12 cellular contexts compared by ENCODE assay signal in the genomic region with DNA sequence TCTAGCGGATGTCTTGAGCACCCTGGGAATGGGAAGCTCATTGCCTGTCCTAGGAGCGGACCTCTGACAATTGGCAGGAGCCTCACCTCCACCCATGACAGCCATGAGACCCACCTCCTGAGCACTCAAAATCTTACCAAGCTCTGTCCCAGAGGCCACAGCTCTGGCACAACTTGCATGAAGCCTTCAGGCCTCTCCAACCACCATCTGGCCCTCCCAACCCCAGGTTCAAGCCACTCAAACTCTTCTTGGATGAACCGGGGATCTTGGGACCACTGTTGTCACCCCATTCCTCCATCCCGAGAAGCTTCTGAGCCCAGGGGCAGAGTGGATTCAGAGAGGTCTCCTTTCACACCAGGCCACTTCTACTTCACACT. TPM values are rescaled to one million over a fixed set of nuclear protein-coding genes. Genes with fewer than 3 reads are reported as not detected.
A peak's percentile ranks its signal among the peaks of the same experiment; 100 is the strongest.
DNase-seq lines count a peak whose midpoint lies in the region; ATAC-seq and TF ChIP-seq lines count a peak whose summit lies in the region.
"Had no signal": no experiment of that assay in that cellular context is flagged by ENCODE, and none has a peak within 500 bp of the region (broad histone marks: within the 10 kb centered on the region; RNA-seq: fewer than 3 reads in every experiment).

No MANE protein-coding gene starts in this region.

- peak overlapping the region in 8 of 9 donors; percentile 12 to 95 (median 88) for H3K27ac Mint-ChIP-seq in naive thymus-derived CD4-positive, alpha-beta T cell

- H3K27ac ChIP-seq in right atrium auricular region (peak overlapping the region in 1 of 2 donors; percentile 60), body of pancreas (no peak overlapping the region)
- H3K27ac ChIP-seq in naive thymus-derived CD4-positive, alpha-beta T cell (ENCODE audit: low read depth, low read length) = peak overlapping the region; percentile 79

- ATAC-seq in Right ventricle myocardium superior (ENCODE audit: poor library complexity) (no peak), body of pancreas (no peak), GM18870 (IDR thresholded peaks at IDR 0.05; ENCODE audit: unreplicated experiment) (no peak)
- ATAC-seq in naive thymus-derived CD4-positive, alpha-beta T cell = no peak

- H3K4me1 ChIP-seq in right atrium auricular region (peaks cover 0 to 36% of the 10 kb centered on the region in 2 donors), body of pancreas (peaks cover 31% of the 10 kb centered on the region)
- peaks cover 0 to 49% of the 10 kb centered on the region in 2 donors for H3K4me1 ChIP-seq in naive thymus-derived CD4-positive, alpha-beta T cell (ENCODE audit: control insufficient read depth in 2 of 2, insufficient read depth in 2 of 2, low read length in 2 of 2)

- no peaks in the 10 kb centered on the region for H3K9me3 Mint-ChIP-seq in naive thymus-derived CD4-positive, alpha-beta T cell

- POLR2A ChIA-PET in naive thymus-derived CD4-positive, alpha-beta T cell (lab: Charles Lee) = interaction anchor here (3.5 to 5.1 kb wide), 3 partner anchors 8 to 44 kb away, joined by 26 to 82 read pairs (median 59); no protein-coding TSS in a partner anchor

- no peaks in the 10 kb centered on the region for H3K9me3 ChIP-seq in right atrium auricular region
- H3K9me3 ChIP-seq in body of pancreas = no peaks in the 10 kb centered on the region
- no peaks in the 10 kb centered on the region for H3K9me3 ChIP-seq in naive thymus-derived CD4-positive, alpha-beta T cell (ENCODE audit: control insufficient read depth in 2 of 3, low read length in 3 of 3)
- H3K9me3 ChIP-seq: mucosa of descending colon had no signal

- H3K4me3 Mint-ChIP-seq in naive thymus-derived CD4-positive, alpha-beta T cell = peak overlapping the region; percentile 81 to 98 (median 94)

- 89 to 98% methylated on average over 2 to 4 of the region's 4 CpGs for WGBS in body of pancreas, 2 donors

- peaks cover 41 to 76% (median 58%) of the 10 kb centered on the region in 7 donors for H3K4me1 Mint-ChIP-seq in naive thymus-derived CD4-positive, alpha-beta T cell

- TF ChIP-seq CTCF in right atrium auricular region (IDR thresholded peaks at IDR 0.05) (no peak), body of pancreas (IDR thresholded peaks at IDR 0.05) (no peak)

- intact Hi-C loops in Right ventricle myocardium superior (cut with DNase I) (loop anchor here (5.0 kb wide), 1 partner anchor 38 kb away; no protein-coding TSS in a partner anchor), body of pancreas (cut with DNase I) (loop anchor here (5.0 kb wide), 1 partner anchor 33 kb away; no protein-coding TSS in a partner anchor)
- intact Hi-C loops in naive thymus-derived CD4-positive, alpha-beta T cell (cut with micrococcal nuclease) = loop anchor here (2.0 to 10.0 kb wide), 7 partner anchors 15 to 489 kb away; a partner anchor contains a TSS

- H3K27me3 ChIP-seq in right atrium auricular region = no peaks in the 10 kb centered on the region
- H3K27me3 ChIP-seq in body of pancreas = peaks cover 0 to 4% of the 10 kb centered on the region in 2 donors
- peaks cover 0 to 5% of the 10 kb centered on the region in 2 donors for H3K27me3 ChIP-seq in naive thymus-derived CD4-positive, alpha-beta T cell (ENCODE audit: control insufficient read depth in 2 of 2, insufficient read depth in 2 of 2, low read length in 2 of 2)

- peaks cover 8 to 39% (median 16%) of the 10 kb centered on the region in 5 donors for H3K27me3 Mint-ChIP-seq in naive thymus-derived CD4-positive, alpha-beta T cell

- H3K36me3 ChIP-seq in right atrium auricular region = no peaks in the 10 kb centered on the region
- H3K36me3 ChIP-seq in body of pancreas (replicated peaks in 1 of 2; ENCODE audit: insufficient read depth in 1 of 2, low read depth in 2 of 2) = no peaks in the 10 kb centered on the region
- no peaks in the 10 kb centered on the region for H3K36me3 ChIP-seq in naive thymus-derived CD4-positive, alpha-beta T cell (ENCODE audit: control insufficient read depth in 2 of 3, insufficient read depth in 3 of 3, low read length in 3 of 3)

- CTCF ChIA-PET in naive thymus-derived CD4-positive, alpha-beta T cell (lab: Charles Lee) = interaction anchor here (1.0 to 1.5 kb wide), 4 partner anchors 15 to 43 kb away, joined by 3 to 7 read pairs (median 5); no protein-coding TSS in a partner anchor

- DNase-seq in right atrium auricular region (ENCODE audit: low spot score) (peak; percentile 34), Right ventricle myocardium superior (no peak), body of pancreas (peak in 3 of 4 donors; percentile 2 to 9 (median 6)), NCI-H2107 treated with DMSO at 0.1 percent for 48 hours (lab: John Stamatoyannopoulos, UW; ENCODE audit: unreplicated experiment) (no peak), HT-29 (ENCODE audit: low spot score) (no peak), inferior parietal cortex (ENCODE audit: extremely low spot score) (no peak)
- DNase-seq in naive thymus-derived CD4-positive, alpha-beta T cell = peak in 1 of 9 donors; percentile 15
- DNase-seq: GF-D8, NCI-H2107 had no signal

- no peaks in the 10 kb centered on the region for H3K36me3 Mint-ChIP-seq in naive thymus-derived CD4-positive, alpha-beta T cell

- TF ChIP-seq POLR2A in body of pancreas (IDR thresholded peaks at IDR 0.05) = no peak

- no peak overlapping the region for H3K4me3 ChIP-seq in right atrium auricular region
- H3K4me3 ChIP-seq in body of pancreas = no peak overlapping the region
- no peak overlapping the region for H3K4me3 ChIP-seq in naive thymus-derived CD4-positive, alpha-beta T cell (ENCODE audit: low read length)
- H3K4me3 ChIP-seq: mucosa of descending colon had no signal

RNA-seq across cellular contexts. Expression of a gene that starts 1.5 kb away (rescaled TPM):
- total RNA-seq in right atrium auricular region (10 to 100 TPM in 1 of 2 donors, 1 to 10 TPM in 1; 6.2 to 21.0 TPM), Right ventricle myocardium superior (3.4 TPM), body of pancreas (10 to 100 TPM in 1 of 2 donors, under 1 TPM in 1; 0.99 to 10.6 TPM)
- total RNA-seq in naive thymus-derived CD4-positive, alpha-beta T cell = 100 to 1,000 TPM in 2 of 5 experiments, 10 to 100 TPM in 2, 1 to 10 TPM in 1; 8.0 to 133 (median 70.5) TPM
- polyA plus RNA-seq in naive thymus-derived CD4-positive, alpha-beta T cell = 10 to 100 TPM; 30.5 to 44.8 TPM
- total RNA-seq in HT-29 (2014; rRNA removed; shearing (Covaris generic)) = 60.4 and 74.4 TPM in 2 replicates
- polyA plus RNA-seq: BJ had no signal

Comparison
In these comparisons a context has a peak if more than half of its experiments do, and no peak if none do; other contexts are left out.
1. DNase-seq: peak in right atrium auricular region (single experiment) and body of pancreas (3 of 4); none in Right ventricle myocardium superior (single experiment), NCI-H2107 treated with DMSO at 0.1 percent for 48 hours (single experiment), HT-29 (single experiment) and inferior parietal cortex (single experiment).